In the genomic region with DNA sequence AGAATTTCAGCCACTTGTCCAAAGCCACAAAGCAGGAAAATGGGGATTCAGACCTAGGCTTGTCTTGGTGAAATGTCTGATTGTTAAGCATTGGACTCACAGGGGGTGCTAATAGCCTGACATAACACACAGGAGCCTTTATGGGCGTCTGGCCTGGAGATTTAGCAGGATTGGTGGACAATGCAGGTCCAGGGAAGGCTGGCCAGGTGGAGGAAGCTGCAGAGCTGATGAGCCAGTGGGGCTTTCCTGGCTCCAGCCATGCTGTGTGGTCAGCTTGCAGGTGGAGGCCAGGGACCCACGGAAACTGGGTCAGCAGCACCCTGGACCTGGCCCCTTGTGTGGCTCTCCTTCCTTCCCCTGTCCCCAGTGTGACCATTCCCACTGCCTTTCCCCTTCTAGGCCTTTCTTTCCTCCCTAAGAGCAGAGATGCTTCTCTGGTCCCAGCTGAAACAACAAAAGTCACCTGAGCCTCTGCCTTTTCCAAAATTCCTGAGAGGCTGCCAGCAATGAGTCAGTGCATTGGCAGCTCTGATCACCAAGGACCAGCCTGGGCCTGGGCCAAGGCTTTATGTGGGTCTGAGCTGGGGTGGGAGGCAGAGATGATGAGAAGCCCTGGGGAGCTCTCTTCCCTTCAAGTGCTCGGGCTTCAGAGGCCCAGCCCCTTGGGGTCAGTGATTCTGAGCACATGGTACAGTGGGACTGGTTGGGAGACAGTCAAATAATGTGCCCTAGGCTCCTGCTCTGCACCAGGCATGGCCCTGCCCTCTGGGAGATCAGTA, we compare ENCODE assay signal across 1 cellular context.
TF ChIP-seq lines count a peak whose summit lies in the region.

No MANE protein-coding gene starts in this region.

TF ChIP-seq in HEK293, 187 proteins besides CTCF, POLR2A, EP300 and RAD21 (continued from another document):
- TF ChIP-seq, protein P1, sequence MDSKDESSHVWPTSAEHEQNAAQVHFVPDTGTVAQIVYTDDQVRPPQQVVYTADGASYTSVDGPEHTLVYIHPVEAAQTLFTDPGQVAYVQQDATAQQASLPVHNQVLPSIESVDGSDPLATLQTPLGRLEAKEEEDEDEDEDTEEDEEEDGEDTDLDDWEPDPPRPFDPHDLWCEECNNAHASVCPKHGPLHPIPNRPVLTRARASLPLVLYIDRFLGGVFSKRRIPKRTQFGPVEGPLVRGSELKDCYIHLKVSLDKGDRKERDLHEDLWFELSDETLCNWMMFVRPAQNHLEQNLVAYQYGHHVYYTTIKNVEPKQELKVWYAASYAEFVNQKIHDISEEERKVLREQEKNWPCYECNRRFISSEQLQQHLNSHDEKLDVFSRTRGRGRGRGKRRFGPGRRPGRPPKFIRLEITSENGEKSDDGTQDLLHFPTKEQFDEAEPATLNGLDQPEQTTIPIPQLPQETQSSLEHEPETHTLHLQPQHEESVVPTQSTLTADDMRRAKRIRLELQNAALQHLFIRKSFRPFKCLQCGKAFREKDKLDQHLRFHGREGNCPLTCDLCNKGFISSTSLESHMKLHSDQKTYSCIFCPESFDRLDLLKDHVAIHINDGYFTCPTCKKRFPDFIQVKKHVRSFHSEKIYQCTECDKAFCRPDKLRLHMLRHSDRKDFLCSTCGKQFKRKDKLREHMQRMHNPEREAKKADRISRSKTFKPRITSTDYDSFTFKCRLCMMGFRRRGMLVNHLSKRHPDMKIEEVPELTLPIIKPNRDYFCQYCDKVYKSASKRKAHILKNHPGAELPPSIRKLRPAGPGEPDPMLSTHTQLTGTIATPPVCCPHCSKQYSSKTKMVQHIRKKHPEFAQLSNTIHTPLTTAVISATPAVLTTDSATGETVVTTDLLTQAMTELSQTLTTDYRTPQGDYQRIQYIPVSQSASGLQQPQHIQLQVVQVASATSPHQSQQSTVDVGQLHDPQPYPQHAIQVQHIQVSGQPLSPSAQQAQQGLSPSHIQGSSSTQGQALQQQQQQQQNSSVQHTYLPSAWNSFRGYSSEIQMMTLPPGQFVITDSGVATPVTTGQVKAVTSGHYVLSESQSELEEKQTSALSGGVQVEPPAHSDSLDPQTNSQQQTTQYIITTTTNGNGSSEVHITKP (tag by site-specific recombination; IDR thresholded peaks at IDR 0.05) = no peak; the same call in 1 of the 2 replicates
- TF ChIP-seq, protein P2, sequence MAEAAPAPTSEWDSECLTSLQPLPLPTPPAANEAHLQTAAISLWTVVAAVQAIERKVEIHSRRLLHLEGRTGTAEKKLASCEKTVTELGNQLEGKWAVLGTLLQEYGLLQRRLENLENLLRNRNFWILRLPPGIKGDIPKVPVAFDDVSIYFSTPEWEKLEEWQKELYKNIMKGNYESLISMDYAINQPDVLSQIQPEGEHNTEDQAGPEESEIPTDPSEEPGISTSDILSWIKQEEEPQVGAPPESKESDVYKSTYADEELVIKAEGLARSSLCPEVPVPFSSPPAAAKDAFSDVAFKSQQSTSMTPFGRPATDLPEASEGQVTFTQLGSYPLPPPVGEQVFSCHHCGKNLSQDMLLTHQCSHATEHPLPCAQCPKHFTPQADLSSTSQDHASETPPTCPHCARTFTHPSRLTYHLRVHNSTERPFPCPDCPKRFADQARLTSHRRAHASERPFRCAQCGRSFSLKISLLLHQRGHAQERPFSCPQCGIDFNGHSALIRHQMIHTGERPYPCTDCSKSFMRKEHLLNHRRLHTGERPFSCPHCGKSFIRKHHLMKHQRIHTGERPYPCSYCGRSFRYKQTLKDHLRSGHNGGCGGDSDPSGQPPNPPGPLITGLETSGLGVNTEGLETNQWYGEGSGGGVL (tag by site-specific recombination; IDR thresholded peaks at IDR 0.05) = 0 out of 2 replicates have a peak, but pooled peaks have one; percentile 7
